Comparison of ENCODE assay signal across 32 cellular contexts in genomic region chr16:62927122-62927521, GRCh38.
"Had no signal": no experiment of that assay in that cellular context is flagged by ENCODE, and none has a peak within 500 bp of the region (broad histone marks: within the 10 kb centered on the region; RNA-seq: fewer than 3 reads in every experiment).

No MANE protein-coding gene starts in this region.

- H3K27ac ChIP-seq: ascending aorta, cardiac muscle cell, WERI-Rb-1 had no signal

- H3K27me3 ChIP-seq: ascending aorta, cardiac muscle cell had no signal

- DNase-seq: activated CD4-positive, alpha-beta memory T cell treated with anti-CD3 and anti-CD28 coated beads, Interleukin-2, amount 10 ng/mL, durations not matched to agents 7 days and 5 days; activated CD4-positive, alpha-beta T cell treated with anti-CD3 and anti-CD28 coated beads for 1 hour; activated CD4-positive, alpha-beta T cell treated with anti-CD3 and anti-CD28 coated beads for 36 hours; activated CD4-positive, alpha-beta T cell treated with anti-CD3 and anti-CD28 coated beads for 48 hours; activated CD4-positive, alpha-beta T cell treated with anti-CD3 and anti-CD28 coated beads, Interleukin-2, amount 10 ng/mL, durations not matched to agents 7 days and 5 days; activated CD4-positive, alpha-beta T cell treated with anti-CD3 and anti-CD28 coated beads, Interleukin-2, amount 50 U/mL, for 48 hours; activated CD4-positive, CD25-positive, alpha-beta regulatory T cell; activated CD8-positive, alpha-beta memory T cell treated with anti-CD3 and anti-CD28 coated beads for 24 hours; activated CD8-positive, alpha-beta memory T cell treated with anti-CD3 and anti-CD28 coated beads, Interleukin-2, amount 10 ng/mL, durations not matched to agents 7 days and 5 days; activated CD8-positive, alpha-beta memory T cell treated with anti-CD3 and anti-CD28 coated beads, Interleukin-2, amount 50 U/mL, for 48 hours; activated CD8-positive, alpha-beta T cell treated with anti-CD3 and anti-CD28 coated beads, Interleukin-2, amount 10 ng/mL, durations not matched to agents 7 days and 5 days; activated effector memory CD4-positive, alpha-beta T cell treated with Interleukin-2 at 50 U/mL for 16 hours; activated gamma-delta T cell; activated naive CD4-positive, alpha-beta T cell treated with anti-CD3 and anti-CD28 coated beads, Interleukin-2, amount 10 ng/mL, durations not matched to agents 7 days and 5 days; activated naive CD4-positive, alpha-beta T cell treated with Interleukin-2 at 50 U/mL for 16 hours; activated naive CD8-positive, alpha-beta T cell treated with anti-CD3 and anti-CD28 coated beads, Interleukin-2, amount 10 ng/mL, durations not matched to agents 7 days and 5 days; activated naive CD8-positive, alpha-beta T cell treated with anti-CD3 and anti-CD28 coated beads, Interleukin-2, amount 50 U/mL, for 24 hours; activated T-cell treated with anti-CD3 and anti-CD28 coated beads, Interleukin-2, amount 50 U/mL, for 24 hours; activated T-cell treated with anti-CD3 and anti-CD28 coated beads, Interleukin-2, amount 50 U/mL, for 48 hours; amygdala; anterior cingulate cortex; caudate nucleus; T-helper 1 cell; T-helper 2 cell; T-helper 9 cell; WERI-Rb-1 had no signal

- FAIRE-seq: bronchial epithelial cell, TTC549 had no signal

- H3K36me3 ChIP-seq: ascending aorta, cardiac muscle cell, WERI-Rb-1 had no signal

- H3K4me1 ChIP-seq: ascending aorta had no signal

- ATAC-seq: activated CD4-positive, alpha-beta T cell treated with anti-CD3 and anti-CD28 coated beads for 36 hours; activated CD4-positive, CD25-positive, alpha-beta regulatory T cell treated with anti-CD3 and anti-CD28 coated beads, Interleukin-2, amount 50 U/mL, for 24 hours; activated CD8-positive, alpha-beta memory T cell treated with anti-CD3 and anti-CD28 coated beads, Interleukin-2, amount 10 ng/mL, durations not matched to agents 7 days and 5 days; activated CD8-positive, alpha-beta T cell treated with anti-CD3 and anti-CD28 coated beads, Interleukin-2, amount 10 ng/mL, durations not matched to agents 7 days and 5 days; activated naive CD8-positive, alpha-beta T cell treated with anti-CD3 and anti-CD28 coated beads, Interleukin-2, amount 50 U/mL, for 24 hours; WTC11 had no signal

- H3K9me3 ChIP-seq: ascending aorta had no signal

- H3K4me3 ChIP-seq: ascending aorta, cardiac muscle cell had no signal
